Comparison of ENCODE assay signal across 8 cellular contexts in the genomic region with DNA sequence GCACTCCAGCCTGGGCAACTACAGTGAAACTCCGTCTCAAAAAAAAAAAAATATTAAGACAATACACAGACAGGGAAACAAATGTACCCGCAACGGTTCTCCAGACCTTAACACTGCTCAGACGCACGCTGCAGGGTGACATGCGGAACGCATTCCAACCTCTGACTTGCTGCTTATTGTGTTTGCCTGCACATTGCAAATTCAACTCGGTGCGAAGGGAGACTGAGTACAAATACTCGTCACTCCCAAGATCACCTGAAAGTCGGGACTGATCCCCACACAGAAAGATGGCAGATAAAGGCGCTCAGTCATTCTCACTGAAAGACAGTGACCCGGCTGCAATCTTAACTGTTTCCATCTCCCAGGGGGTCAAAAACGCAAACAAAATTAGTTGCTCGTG. TPM values are rescaled to one million over a fixed set of nuclear protein-coding genes. Genes with fewer than 3 reads are reported as not detected.
A peak's percentile ranks its signal among the peaks of the same experiment; 100 is the strongest.
DNase-seq lines count a peak whose midpoint lies in the region; ATAC-seq and TF ChIP-seq lines count a peak whose summit lies in the region.

No MANE protein-coding gene starts in this region.

- intact Hi-C loops in breast epithelium (cut with DNase I; ENCODE audit: low total_unique reads), result no loop called here

- peak overlapping the region; percentile 80 for H3K9ac ChIP-seq in HUES6 (ENCODE audit: low read length)

- H3K4me1 ChIP-seq in HUES6 (ENCODE audit: control insufficient read depth, insufficient read depth, low read length) (peaks cover 4% of the 10 kb centered on the region; the same call in 1 of the 2 replicates), breast epithelium (no peaks in the 10 kb centered on the region), mononuclear cell (ENCODE audit: insufficient read depth, low read length) (peaks cover 62% of the 10 kb centered on the region)

- peaks cover 11% of the 10 kb centered on the region for H3K9me3 ChIP-seq in HUES6 (ENCODE audit: control insufficient read depth, insufficient read depth, low read depth, low read length)
- H3K9me3 ChIP-seq in breast epithelium, result no peaks in the 10 kb centered on the region
- H3K9me3 ChIP-seq in mononuclear cell (ENCODE audit: low read depth, low read length), result no peaks in the 10 kb centered on the region

- H3K36me3 ChIP-seq in HUES6 (ENCODE audit: control insufficient read depth, insufficient read depth, low read length), result no peaks in the 10 kb centered on the region
- H3K36me3 ChIP-seq in breast epithelium, result no peaks in the 10 kb centered on the region

- no peak for TF ChIP-seq CTCF in AG04449 (IDR thresholded peaks at IDR 0.05; ENCODE audit: insufficient read depth, low read length, missing control alignments)
- TF ChIP-seq CTCF in breast epithelium (IDR thresholded peaks at IDR 0.05), result no peak

- no peak for TF ChIP-seq POLR2A in breast epithelium (IDR thresholded peaks at IDR 0.05)

- H3K27me3 ChIP-seq in HUES6 (ENCODE audit: control insufficient read depth, insufficient read depth, low read length) (no peaks in the 10 kb centered on the region), breast epithelium (no peaks in the 10 kb centered on the region), mononuclear cell (ENCODE audit: insufficient read depth, low read length) (no peaks in the 10 kb centered on the region)

- H3K4me3 ChIP-seq in AG04449 (ENCODE audit: low read depth, low read length) (peak overlapping the region; percentile 74), HUES6 (ENCODE audit: low read depth, low read length) (peak overlapping the region; percentile 79), breast epithelium (peak overlapping the region; percentile 70 to 97 (median 95)), mononuclear cell (ENCODE audit: low read length) (peak overlapping the region; percentile 66)

- CTCF ChIA-PET in AG04449 (lab: Yijun Ruan, JAX), result no interaction called here

- H3K27ac ChIP-seq in HUES6 (ENCODE audit: low read depth, low read length), result no peak overlapping the region
- peak overlapping the region; percentile 92 to 97 for H3K27ac ChIP-seq in breast epithelium

- no peak for ATAC-seq in HG03045 (IDR thresholded peaks at IDR 0.05; ENCODE audit: unreplicated experiment)

- POLR2A ChIA-PET in AG04449 (lab: Yijun Ruan, JAX), result no interaction called here

- DNase-seq in AG04449 (ENCODE audit: low read depth, low spot score), result no peak
- DNase-seq in breast epithelium (ENCODE audit: low spot score in 2 of 2), result no peak
- no peak for DNase-seq in NCI-H748 (lab: John Stamatoyannopoulos, UW; ENCODE audit: unreplicated experiment)
- no peak for DNase-seq in putamen (ENCODE audit: low spot score)
- no peak for DNase-seq in NCI-H446 (lab: John Stamatoyannopoulos, UW)

RNA-seq across cellular contexts. Expression of a gene that starts 0.8 kb away (rescaled TPM):
- total RNA-seq in breast epithelium (10 to 100 TPM; 52.2 to 72.3 (median 71.4) TPM), mononuclear cell (58.2 TPM)

RNA-seq across cellular contexts. Expression of a gene that starts 14.7 kb away (rescaled TPM):
- not detected for total RNA-seq in breast epithelium
- not detected for total RNA-seq in mononuclear cell

RNA-seq across cellular contexts. Expression of a gene that starts 19.1 kb away (rescaled TPM):
- total RNA-seq in breast epithelium, result 10 to 100 TPM; 15.2 to 27.5 (median 23.9) TPM
- 10.2 TPM for total RNA-seq in mononuclear cell

RNA-seq across cellular contexts. Expression of a gene that starts 29.7 kb away (rescaled TPM):
- total RNA-seq in breast epithelium (1 to 10 TPM in 1 of 3 donors, under 1 TPM in 2; 0.48 to 1.2 (median 0.98) TPM), mononuclear cell (0.21 TPM)

RNA-seq across cellular contexts. Expression of a gene that starts 43.2 kb away (rescaled TPM):
- total RNA-seq in breast epithelium (not detected), mononuclear cell (0.84 TPM)
